ENCODE assay signal across 2 cellular contexts in the genomic region with DNA sequence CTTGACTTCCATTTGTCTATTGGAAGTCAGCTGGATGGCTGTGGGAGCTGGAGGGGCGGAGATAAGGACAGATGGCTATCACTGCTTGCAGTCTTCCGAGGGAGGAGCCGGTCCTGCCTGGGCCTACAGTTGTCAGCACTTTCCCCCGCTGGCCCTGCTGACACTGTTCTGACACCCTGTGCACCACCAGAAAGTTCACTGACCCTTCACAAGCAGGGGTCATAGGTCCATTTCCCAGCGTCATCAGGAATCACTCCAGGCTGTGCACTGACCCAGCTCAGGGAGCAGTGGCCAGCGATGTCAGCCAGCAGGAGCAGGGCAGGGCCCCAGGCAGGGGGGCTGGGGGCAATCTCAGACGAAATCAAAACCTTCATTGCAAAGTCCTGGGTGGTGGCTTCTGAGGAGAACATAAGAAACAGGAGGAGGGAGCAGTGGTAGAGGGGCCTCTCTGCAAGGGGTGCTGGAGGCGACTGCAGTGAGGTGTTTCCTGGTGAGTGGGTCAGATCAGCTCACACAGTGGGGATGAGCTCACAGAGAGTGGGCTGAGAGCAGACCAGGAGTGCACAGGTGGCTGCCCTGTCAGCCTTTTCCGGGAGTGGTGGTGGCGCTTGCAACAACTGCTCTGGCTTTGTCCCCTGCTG.
TF ChIP-seq lines count a peak whose summit lies in the region.

No MANE protein-coding gene starts in this region.

TF ChIP-seq in K562, 482 proteins besides CTCF, POLR2A, EP300 and RAD21 (continued from another document and continues in another):
- TF ChIP-seq, protein P1, sequence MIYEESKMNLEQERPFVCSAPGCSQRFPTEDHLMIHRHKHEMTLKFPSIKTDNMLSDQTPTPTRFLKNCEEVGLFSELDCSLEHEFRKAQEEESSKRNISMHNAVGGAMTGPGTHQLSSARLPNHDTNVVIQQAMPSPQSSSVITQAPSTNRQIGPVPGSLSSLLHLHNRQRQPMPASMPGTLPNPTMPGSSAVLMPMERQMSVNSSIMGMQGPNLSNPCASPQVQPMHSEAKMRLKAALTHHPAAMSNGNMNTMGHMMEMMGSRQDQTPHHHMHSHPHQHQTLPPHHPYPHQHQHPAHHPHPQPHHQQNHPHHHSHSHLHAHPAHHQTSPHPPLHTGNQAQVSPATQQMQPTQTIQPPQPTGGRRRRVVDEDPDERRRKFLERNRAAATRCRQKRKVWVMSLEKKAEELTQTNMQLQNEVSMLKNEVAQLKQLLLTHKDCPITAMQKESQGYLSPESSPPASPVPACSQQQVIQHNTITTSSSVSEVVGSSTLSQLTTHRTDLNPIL (CRISPR knock-in tag; IDR thresholded peaks at IDR 0.05): no peak
- TF ChIP-seq GABPB1 (CRISPR knock-in tag; IDR thresholded peaks at IDR 0.05) (no peak), ZC3H11A (IDR thresholded peaks at IDR 0.05; ENCODE audit: low read depth, low read length) (no peak), FUS (optimal IDR thresholded peaks at IDR 0.05; ENCODE audit: low read depth, low read length) (no peak), NR2F6 (CRISPR knock-in tag; IDR thresholded peaks at IDR 0.05) (no peak), MTF1 (CRISPR knock-in tag; IDR thresholded peaks at IDR 0.05; ENCODE audit: borderline replicate concordance) (no peak), ARHGAP35 (IDR thresholded peaks at IDR 0.05; ENCODE audit: partially characterized antibody) (no peak), ZNF274 (IDR thresholded peaks at IDR 0.05; ENCODE audit: borderline replicate concordance, low read depth, low read length) (no peak), MEF2D (tag; conservative IDR thresholded peaks at IDR 0.05; ENCODE audit: low read depth) (no peak)
- TF ChIP-seq, protein P2, sequence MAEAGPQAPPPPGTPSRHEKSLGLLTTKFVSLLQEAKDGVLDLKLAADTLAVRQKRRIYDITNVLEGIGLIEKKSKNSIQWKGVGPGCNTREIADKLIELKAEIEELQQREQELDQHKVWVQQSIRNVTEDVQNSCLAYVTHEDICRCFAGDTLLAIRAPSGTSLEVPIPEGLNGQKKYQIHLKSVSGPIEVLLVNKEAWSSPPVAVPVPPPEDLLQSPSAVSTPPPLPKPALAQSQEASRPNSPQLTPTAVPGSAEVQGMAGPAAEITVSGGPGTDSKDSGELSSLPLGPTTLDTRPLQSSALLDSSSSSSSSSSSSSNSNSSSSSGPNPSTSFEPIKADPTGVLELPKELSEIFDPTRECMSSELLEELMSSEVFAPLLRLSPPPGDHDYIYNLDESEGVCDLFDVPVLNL (CRISPR knock-in tag; IDR thresholded peaks at IDR 0.05; ENCODE audit: low read depth): no peak
- TF ChIP-seq, protein P3, sequence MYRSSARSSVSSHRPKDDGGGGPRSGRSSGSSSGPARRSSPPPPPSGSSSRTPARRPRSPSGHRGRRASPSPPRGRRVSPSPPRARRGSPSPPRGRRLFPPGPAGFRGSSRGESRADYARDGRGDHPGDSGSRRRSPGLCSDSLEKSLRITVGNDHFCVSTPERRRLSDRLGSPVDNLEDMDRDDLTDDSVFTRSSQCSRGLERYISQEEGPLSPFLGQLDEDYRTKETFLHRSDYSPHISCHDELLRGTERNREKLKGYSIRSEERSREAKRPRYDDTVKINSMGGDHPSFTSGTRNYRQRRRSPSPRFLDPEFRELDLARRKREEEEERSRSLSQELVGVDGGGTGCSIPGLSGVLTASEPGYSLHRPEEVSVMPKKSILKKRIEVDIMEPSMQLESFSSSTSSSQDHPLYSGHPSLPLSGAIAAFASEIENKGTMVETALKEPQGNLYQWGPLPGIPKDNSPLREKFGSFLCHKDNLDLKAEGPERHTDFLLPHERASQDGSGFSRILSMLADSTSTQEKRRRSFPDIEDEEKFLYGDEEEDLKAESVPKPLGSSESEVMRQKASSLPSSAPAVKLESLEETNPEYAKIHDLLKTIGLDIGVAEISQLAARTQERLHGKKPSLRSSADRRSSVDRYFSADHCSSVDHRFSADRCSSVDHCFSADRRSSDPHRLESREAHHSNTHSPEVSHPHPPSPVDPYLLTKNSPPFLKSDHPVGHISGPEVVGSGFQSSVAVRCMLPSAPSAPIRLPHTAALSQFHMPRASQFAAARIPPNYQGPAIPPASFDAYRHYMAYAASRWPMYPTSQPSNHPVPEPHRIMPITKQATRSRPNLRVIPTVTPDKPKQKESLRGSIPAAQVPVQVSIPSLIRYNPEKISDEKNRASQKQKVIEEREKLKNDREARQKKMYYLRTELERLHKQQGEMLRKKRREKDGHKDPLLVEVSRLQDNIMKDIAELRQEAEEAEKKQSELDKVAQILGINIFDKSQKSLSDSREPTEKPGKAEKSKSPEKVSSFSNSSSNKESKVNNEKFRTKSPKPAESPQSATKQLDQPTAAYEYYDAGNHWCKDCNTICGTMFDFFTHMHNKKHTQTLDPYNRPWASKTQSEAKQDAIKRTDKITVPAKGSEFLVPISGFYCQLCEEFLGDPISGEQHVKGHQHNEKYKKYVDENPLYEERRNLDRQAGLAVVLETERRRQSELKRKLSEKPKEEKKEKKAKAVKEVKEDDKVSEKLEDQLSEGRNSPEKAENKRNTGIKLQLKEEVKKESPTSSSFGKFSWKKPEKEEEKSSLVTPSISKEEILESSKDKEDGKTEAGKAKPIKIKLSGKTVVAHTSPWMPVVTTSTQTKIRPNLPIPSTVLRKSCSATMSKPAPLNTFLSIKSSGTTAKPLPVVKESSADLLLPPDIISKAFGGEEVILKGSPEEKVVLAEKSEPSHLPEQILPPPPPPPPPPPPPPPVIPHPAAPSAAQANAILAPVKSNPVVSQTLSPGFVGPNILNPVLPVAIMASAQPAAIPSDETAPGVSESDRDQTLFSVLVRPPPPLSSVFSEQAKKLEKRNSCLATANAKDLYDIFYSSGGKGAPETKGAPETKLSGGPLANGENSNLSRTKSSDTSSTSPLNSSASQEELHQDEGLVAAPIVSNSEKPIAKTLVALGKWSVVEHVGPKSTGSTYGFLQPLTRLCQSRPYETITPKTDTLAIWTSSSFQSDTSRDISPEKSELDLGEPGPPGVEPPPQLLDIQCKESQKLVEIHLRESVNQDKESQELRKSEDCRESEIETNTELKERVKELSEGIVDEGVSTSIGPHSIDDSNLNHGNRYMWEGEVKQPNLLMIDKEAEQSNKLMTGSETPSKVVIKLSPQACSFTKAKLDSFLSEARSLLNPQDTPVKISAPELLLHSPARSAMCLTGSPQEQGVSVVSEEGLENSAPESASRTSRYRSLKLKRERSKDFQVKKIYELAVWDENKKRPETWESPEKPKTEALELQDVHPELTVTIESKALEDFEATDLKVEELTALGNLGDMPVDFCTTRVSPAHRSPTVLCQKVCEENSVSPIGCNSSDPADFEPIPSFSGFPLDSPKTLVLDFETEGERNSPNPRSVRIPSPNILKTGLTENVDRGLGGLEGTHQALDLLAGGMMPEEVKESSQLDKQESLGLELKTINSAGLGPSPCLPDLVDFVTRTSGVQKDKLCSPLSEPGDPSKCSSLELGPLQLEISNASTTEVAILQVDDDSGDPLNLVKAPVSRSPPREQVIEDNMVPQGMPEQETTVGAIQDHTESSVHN (IDR thresholded peaks at IDR 0.05; ENCODE audit: borderline replicate concordance in 1 of 2, low read depth in 1 of 2): no peak
- TF ChIP-seq, protein P4, sequence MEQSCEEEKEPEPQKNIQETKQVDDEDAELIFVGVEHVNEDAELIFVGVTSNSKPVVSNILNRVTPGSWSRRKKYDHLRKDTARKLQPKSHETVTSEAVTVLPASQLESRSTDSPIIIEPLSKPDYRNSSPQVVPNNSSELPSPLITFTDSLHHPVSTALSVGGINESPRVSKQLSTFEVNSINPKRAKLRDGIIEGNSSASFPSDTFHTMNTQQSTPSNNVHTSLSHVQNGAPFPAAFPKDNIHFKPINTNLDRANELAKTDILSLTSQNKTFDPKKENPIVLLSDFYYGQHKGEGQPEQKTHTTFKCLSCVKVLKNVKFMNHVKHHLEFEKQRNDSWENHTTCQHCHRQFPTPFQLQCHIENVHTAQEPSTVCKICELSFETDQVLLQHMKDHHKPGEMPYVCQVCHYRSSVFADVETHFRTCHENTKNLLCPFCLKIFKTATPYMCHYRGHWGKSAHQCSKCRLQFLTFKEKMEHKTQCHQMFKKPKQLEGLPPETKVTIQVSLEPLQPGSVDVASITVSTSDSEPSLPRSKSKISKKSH (CRISPR knock-in tag; IDR thresholded peaks at IDR 0.05): no peak

TF ChIP-seq in HepG2, 621 proteins besides CTCF, POLR2A, EP300 and RAD21 (continued from another document and continues in another):
- TF ChIP-seq, protein P5, sequence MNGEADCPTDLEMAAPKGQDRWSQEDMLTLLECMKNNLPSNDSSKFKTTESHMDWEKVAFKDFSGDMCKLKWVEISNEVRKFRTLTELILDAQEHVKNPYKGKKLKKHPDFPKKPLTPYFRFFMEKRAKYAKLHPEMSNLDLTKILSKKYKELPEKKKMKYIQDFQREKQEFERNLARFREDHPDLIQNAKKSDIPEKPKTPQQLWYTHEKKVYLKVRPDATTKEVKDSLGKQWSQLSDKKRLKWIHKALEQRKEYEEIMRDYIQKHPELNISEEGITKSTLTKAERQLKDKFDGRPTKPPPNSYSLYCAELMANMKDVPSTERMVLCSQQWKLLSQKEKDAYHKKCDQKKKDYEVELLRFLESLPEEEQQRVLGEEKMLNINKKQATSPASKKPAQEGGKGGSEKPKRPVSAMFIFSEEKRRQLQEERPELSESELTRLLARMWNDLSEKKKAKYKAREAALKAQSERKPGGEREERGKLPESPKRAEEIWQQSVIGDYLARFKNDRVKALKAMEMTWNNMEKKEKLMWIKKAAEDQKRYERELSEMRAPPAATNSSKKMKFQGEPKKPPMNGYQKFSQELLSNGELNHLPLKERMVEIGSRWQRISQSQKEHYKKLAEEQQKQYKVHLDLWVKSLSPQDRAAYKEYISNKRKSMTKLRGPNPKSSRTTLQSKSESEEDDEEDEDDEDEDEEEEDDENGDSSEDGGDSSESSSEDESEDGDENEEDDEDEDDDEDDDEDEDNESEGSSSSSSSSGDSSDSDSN (CRISPR knock-in tag; IDR thresholded peaks at IDR 0.05): 0 out of 2 replicates have a peak, but pooled peaks have one; percentile 31
- peak; percentile 91 for TF ChIP-seq NR2C2 (CRISPR knock-in tag; IDR thresholded peaks at IDR 0.05; ENCODE audit: borderline replicate concordance)
- no peak for TF ChIP-seq KMT2A (CRISPR knock-in tag; IDR thresholded peaks at IDR 0.05)
- TF ChIP-seq TBX2 (CRISPR knock-in tag; IDR thresholded peaks at IDR 0.05; ENCODE audit: borderline replicate concordance): peak; percentile 31; the same call in 1 of the 2 replicates
- TF ChIP-seq ZNF619 (CRISPR knock-in tag; IDR thresholded peaks at IDR 0.05): no peak
- TF ChIP-seq, protein P6, sequence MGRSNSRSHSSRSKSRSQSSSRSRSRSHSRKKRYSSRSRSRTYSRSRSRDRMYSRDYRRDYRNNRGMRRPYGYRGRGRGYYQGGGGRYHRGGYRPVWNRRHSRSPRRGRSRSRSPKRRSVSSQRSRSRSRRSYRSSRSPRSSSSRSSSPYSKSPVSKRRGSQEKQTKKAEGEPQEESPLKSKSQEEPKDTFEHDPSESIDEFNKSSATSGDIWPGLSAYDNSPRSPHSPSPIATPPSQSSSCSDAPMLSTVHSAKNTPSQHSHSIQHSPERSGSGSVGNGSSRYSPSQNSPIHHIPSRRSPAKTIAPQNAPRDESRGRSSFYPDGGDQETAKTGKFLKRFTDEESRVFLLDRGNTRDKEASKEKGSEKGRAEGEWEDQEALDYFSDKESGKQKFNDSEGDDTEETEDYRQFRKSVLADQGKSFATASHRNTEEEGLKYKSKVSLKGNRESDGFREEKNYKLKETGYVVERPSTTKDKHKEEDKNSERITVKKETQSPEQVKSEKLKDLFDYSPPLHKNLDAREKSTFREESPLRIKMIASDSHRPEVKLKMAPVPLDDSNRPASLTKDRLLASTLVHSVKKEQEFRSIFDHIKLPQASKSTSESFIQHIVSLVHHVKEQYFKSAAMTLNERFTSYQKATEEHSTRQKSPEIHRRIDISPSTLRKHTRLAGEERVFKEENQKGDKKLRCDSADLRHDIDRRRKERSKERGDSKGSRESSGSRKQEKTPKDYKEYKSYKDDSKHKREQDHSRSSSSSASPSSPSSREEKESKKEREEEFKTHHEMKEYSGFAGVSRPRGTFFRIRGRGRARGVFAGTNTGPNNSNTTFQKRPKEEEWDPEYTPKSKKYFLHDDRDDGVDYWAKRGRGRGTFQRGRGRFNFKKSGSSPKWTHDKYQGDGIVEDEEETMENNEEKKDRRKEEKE (IDR thresholded peaks at IDR 0.05): no peak
- TF ChIP-seq MEF2D (CRISPR knock-in tag; IDR thresholded peaks at IDR 0.05): peak; percentile 41; the same call in 1 of the 2 replicates
- peak; percentile 81; the same call in 1 of the 2 replicates for TF ChIP-seq HDAC1 (CRISPR knock-in tag; IDR thresholded peaks at IDR 0.05)
- TF ChIP-seq, protein P7, sequence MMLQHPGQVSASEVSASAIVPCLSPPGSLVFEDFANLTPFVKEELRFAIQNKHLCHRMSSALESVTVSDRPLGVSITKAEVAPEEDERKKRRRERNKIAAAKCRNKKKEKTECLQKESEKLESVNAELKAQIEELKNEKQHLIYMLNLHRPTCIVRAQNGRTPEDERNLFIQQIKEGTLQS (CRISPR knock-in tag; IDR thresholded peaks at IDR 0.05): no peak
